In genomic region chr22:29215012-29215860, GRCh38 we compare ENCODE assay signal across 3 cellular contexts.
TF ChIP-seq lines count a peak whose summit lies in the region.

No MANE protein-coding gene starts in this region.

TF ChIP-seq in SK-N-SH, 30 proteins besides CTCF, POLR2A, EP300 and RAD21:
- TF ChIP-seq SMC3 (IDR thresholded peaks at IDR 0.05; ENCODE audit: low read depth, low read length) (no peak), PBX3 (IDR thresholded peaks at IDR 0.05) (no peak)

TF ChIP-seq in SK-N-SH treated with all-trans-retinoic acid at 6 μM for 48 hours, 23 proteins besides CTCF, POLR2A, EP300 and RAD21:
- TF ChIP-seq ZC3H10 (CRISPR knock-in tag; IDR thresholded peaks at IDR 0.05) (no peak), ARNTL (CRISPR knock-in tag; IDR thresholded peaks at IDR 0.05; ENCODE audit: borderline replicate concordance, low read depth) (no peak), OSR1 (CRISPR knock-in tag; IDR thresholded peaks at IDR 0.05) (no peak), ESRRG (CRISPR knock-in tag; IDR thresholded peaks at IDR 0.05) (no peak), TSHZ2 (CRISPR knock-in tag; IDR thresholded peaks at IDR 0.05) (no peak), POU6F1 (CRISPR knock-in tag; IDR thresholded peaks at IDR 0.05; ENCODE audit: borderline replicate concordance, low read depth) (no peak), ZNF8 (CRISPR knock-in tag; IDR thresholded peaks at IDR 0.05) (no peak), TOX (CRISPR knock-in tag; IDR thresholded peaks at IDR 0.05; ENCODE audit: borderline replicate concordance) (no peak), CREB5 (CRISPR knock-in tag; IDR thresholded peaks at IDR 0.05; ENCODE audit: low read depth) (no peak), SNAI2 (CRISPR knock-in tag; IDR thresholded peaks at IDR 0.05) (no peak), ZNF565 (CRISPR knock-in tag; conservative IDR thresholded peaks at IDR 0.05; ENCODE audit: low read depth) (no peak), PPARA (CRISPR knock-in tag; IDR thresholded peaks at IDR 0.05; ENCODE audit: borderline replicate concordance) (no peak), ISL1 (CRISPR knock-in tag; IDR thresholded peaks at IDR 0.05) (no peak), BACH2 (CRISPR knock-in tag; IDR thresholded peaks at IDR 0.05; ENCODE audit: borderline replicate concordance) (no peak), ZFP30 (CRISPR knock-in tag; IDR thresholded peaks at IDR 0.05) (no peak), GLIS3 (CRISPR knock-in tag; IDR thresholded peaks at IDR 0.05) (no peak), ZFP3 (CRISPR knock-in tag; IDR thresholded peaks at IDR 0.05) (no peak), TCF4 (CRISPR knock-in tag; IDR thresholded peaks at IDR 0.05; ENCODE audit: borderline replicate concordance) (no peak), CSRNP3 (CRISPR knock-in tag; IDR thresholded peaks at IDR 0.05) (no peak)

TF ChIP-seq in IMR-90, 13 proteins besides CTCF, POLR2A, EP300 and RAD21:
- TF ChIP-seq ELK1 (IDR thresholded peaks at IDR 0.05; ENCODE audit: borderline replicate concordance, low read depth, low read length) (no peak), CEBPB (IDR thresholded peaks at IDR 0.05; ENCODE audit: low read depth, low read length) (no peak), SMC3 (IDR thresholded peaks at IDR 0.05; ENCODE audit: low read depth, low read length) (no peak), MXI1 (IDR thresholded peaks at IDR 0.05; ENCODE audit: borderline replicate concordance, low read depth, low read length) (no peak), RCOR1 (IDR thresholded peaks at IDR 0.05; ENCODE audit: insufficient replicate concordance, low read length) (no peak), MAFK (IDR thresholded peaks at IDR 0.05; ENCODE audit: low read depth, low read length) (no peak), FOS (IDR thresholded peaks at IDR 0.05; ENCODE audit: low read depth, low read length) (no peak), BHLHE40 (IDR thresholded peaks at IDR 0.05; ENCODE audit: low read depth, low read length) (no peak), RFX5 (IDR thresholded peaks at IDR 0.05; ENCODE audit: low read depth, low read length) (no peak)
